Comparison of ENCODE assay signal across 17 cellular contexts in genomic region chr6:126054258-126054702, GRCh38.
DNase-seq lines count a peak whose midpoint lies in the region; ATAC-seq, FAIRE-seq and TF ChIP-seq lines count a peak whose summit lies in the region.
"Had no signal": no experiment of that assay in that cellular context is flagged by ENCODE, and none has a peak within 500 bp of the region (broad histone marks: within the 10 kb centered on the region; RNA-seq: fewer than 3 reads in every experiment).

No MANE protein-coding gene starts in this region.

- H3K4me1 ChIP-seq in psoas muscle: no peaks in the 10 kb centered on the region

- H3K27me3 ChIP-seq in psoas muscle (ENCODE audit: insufficient read depth in 3 of 3, low read length in 2 of 3): no peaks in the 10 kb centered on the region
- H3K27me3 ChIP-seq: tibial nerve had no signal

- no peaks in the 10 kb centered on the region for H3K9me3 ChIP-seq in psoas muscle
- H3K9me3 ChIP-seq: tibial nerve had no signal

- WGBS in psoas muscle, 3 donors: 37 to 47% (median 43%) methylated on average over 4 of the region's 4 CpGs

- H3K27ac ChIP-seq in psoas muscle: no peak overlapping the region
- H3K27ac ChIP-seq: tibial nerve had no signal

- H3K4me3 ChIP-seq in fibroblast of villous mesenchyme (ENCODE audit: low read depth, low read length) (no peak overlapping the region), psoas muscle (no peak overlapping the region), foreskin fibroblast (ENCODE audit: low read depth in 1 of 2, low read length in 2 of 2) (no peak overlapping the region)
- H3K4me3 ChIP-seq: tibial nerve had no signal

- in situ Hi-C loops in SK-MEL-5 (cut with HindIII; ENCODE audit: low pct_unique_long_range_greater_than_20kb, low sequenced_read_pairs): no loop called here

- ATAC-seq in psoas muscle: peak in 3 of 4 donors; percentile 42 to 65 (median 43)
- ATAC-seq in GM18520 (IDR thresholded peaks at IDR 0.05; ENCODE audit: unreplicated experiment): no peak
- ATAC-seq: naive thymus-derived CD8-positive, alpha-beta T cell had no signal

- DNase-seq in NCI-H2029 (lab: John Stamatoyannopoulos, UW): peak; percentile 27
- no peak for DNase-seq in NCI-H2029 treated with DMSO at 0.1 percent for 48 hours (lab: John Stamatoyannopoulos, UW)
- peak; percentile 94 for DNase-seq in SK-MEL-5 (ENCODE audit: low read depth, low spot score)
- peak; percentile 94 for DNase-seq in fibroblast of villous mesenchyme (ENCODE audit: low read depth)
- no peak for DNase-seq in psoas muscle
- DNase-seq in GM19239 (ENCODE audit: insufficient read length, low spot score): no peak
- DNase-seq in foreskin fibroblast: no peak
- DNase-seq: 8988T; activated CD4-positive, CD25-positive, alpha-beta regulatory T cell; activated T-cell treated with anti-CD3 and anti-CD28 coated beads, Interleukin-2, amount 50 U/mL, for 1 hour; naive thymus-derived CD8-positive, alpha-beta T cell; NCI-H226; small intestine had no signal

- H3K36me3 ChIP-seq in psoas muscle (ENCODE audit: insufficient read depth in 1 of 2, low read depth in 1 of 2): peaks cover 4 to 5% of the 10 kb centered on the region in 2 donors

- TF ChIP-seq CTCF in fibroblast of villous mesenchyme (IDR thresholded peaks at IDR 0.05; ENCODE audit: insufficient read depth, low read depth, low read length): no peak
- TF ChIP-seq CTCF in psoas muscle (IDR thresholded peaks at IDR 0.05): no peak
- no peak for TF ChIP-seq CTCF in foreskin fibroblast (IDR thresholded peaks at IDR 0.05; ENCODE audit: low read depth, low read length)

- intact Hi-C loops in psoas muscle (cut with DNase I): no loop called here

- FAIRE-seq in GM19239 (lab: Jason Lieb, UNC): no peak
- FAIRE-seq: D721Med, H1, small intestine had no signal

Comparison
In these comparisons a context has a peak if more than half of its experiments do, and no peak if none do; other contexts are left out.
1. DNase-seq: peak in NCI-H2029 (single experiment), SK-MEL-5 (single experiment) and fibroblast of villous mesenchyme (single experiment); none in NCI-H2029 treated with DMSO at 0.1 percent for 48 hours (single experiment), psoas muscle (0 of 2), GM19239 (single experiment) and foreskin fibroblast (0 of 2).